Comparison of ENCODE assay signal across 15 cellular contexts in the genomic region with DNA sequence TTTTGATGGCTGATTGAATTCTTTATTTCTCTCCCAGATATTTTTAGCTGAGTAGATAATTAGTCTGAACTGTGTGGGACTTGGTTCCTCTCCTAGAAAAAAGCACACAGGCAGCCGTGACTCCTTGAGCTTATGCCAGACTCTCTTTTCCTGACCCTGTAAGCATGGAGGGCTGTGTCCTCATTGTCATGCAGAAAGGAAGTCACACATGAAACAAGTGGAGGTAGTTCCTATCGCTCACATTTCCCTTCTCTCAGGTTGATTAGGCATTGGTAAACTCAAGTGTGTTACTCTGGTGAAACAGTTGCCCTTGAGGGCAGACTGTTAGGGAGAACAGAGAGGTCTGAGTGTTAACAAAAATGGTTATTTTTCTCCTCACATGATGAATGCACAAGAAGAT. TPM values are rescaled to one million over a fixed set of nuclear protein-coding genes. Genes with fewer than 3 reads are reported as not detected.
DNase-seq lines count a peak whose midpoint lies in the region; ATAC-seq and TF ChIP-seq lines count a peak whose summit lies in the region.
"Had no signal": no experiment of that assay in that cellular context is flagged by ENCODE, and none has a peak within 500 bp of the region (broad histone marks: within the 10 kb centered on the region; RNA-seq: fewer than 3 reads in every experiment).

No MANE protein-coding gene starts in this region.

- TF ChIP-seq CTCF in DND-41 (IDR thresholded peaks at IDR 0.05; ENCODE audit: borderline replicate concordance, extremely low read depth, low read length, poor library complexity, severe bottlenecking) (no peak), tibial artery (IDR thresholded peaks at IDR 0.05) (no peak), Calu3 (IDR thresholded peaks at IDR 0.05; ENCODE audit: unreplicated experiment) (no peak)

- no peak overlapping the region for H2AFZ ChIP-seq in DND-41 (ENCODE audit: low read depth, low read length)

- no peaks in the 10 kb centered on the region for H3K36me3 Mint-ChIP-seq in Calu3 (ENCODE audit: insufficient read depth, unreplicated experiment)
- H3K36me3 Mint-ChIP-seq: natural killer cell had no signal

- H3K4me3 ChIP-seq in DND-41 (ENCODE audit: low read depth in 1 of 2, low read length in 2 of 2) (no peak overlapping the region), tibial artery (no peak overlapping the region)
- H3K4me3 ChIP-seq: gastroesophageal sphincter had no signal

- H3K27me3 ChIP-seq in DND-41 (ENCODE audit: insufficient read depth, low read length, poor library complexity) (peaks cover 22% of the 10 kb centered on the region), tibial artery (no peaks in the 10 kb centered on the region)
- H3K27me3 ChIP-seq: gastroesophageal sphincter had no signal

- H3K4me2 ChIP-seq in DND-41 (ENCODE audit: insufficient read depth, low read length), result no peak overlapping the region

- no peaks in the 10 kb centered on the region for H3K79me2 ChIP-seq in DND-41 (ENCODE audit: insufficient read depth, low read length)

- H3K27ac Mint-ChIP-seq in Calu3 (ENCODE audit: unreplicated experiment), result no peak overlapping the region
- H3K27ac Mint-ChIP-seq: natural killer cell had no signal

- BruUV-seq in Calu3 (replicated peaks; lab: Mats Ljungman, UMichigan), result no TSS peak

- no peaks in the 10 kb centered on the region for H3K36me3 ChIP-seq in DND-41 (ENCODE audit: insufficient read depth, low read length)
- no peaks in the 10 kb centered on the region for H3K36me3 ChIP-seq in tibial artery
- H3K36me3 ChIP-seq: gastroesophageal sphincter had no signal

- no peaks in the 10 kb centered on the region for H3K4me1 Mint-ChIP-seq in Calu3 (ENCODE audit: low read depth, unreplicated experiment)
- H3K4me1 Mint-ChIP-seq: natural killer cell had no signal

- CTCF ChIA-PET in Calu3 (lab: Charles Lee), result no interaction called here

- no peaks in the 10 kb centered on the region for H3K4me1 ChIP-seq in DND-41 (ENCODE audit: insufficient read depth, low read length)
- H3K4me1 ChIP-seq in tibial artery, result no peaks in the 10 kb centered on the region
- H3K4me1 ChIP-seq: gastroesophageal sphincter had no signal

- DNase-seq in DND-41 (no peak), iPS-NIHi11 (ENCODE audit: low spot score) (peak; percentile 45), AML-193 (lab: John Stamatoyannopoulos, UW) (no peak), tibial artery (no peak), Calu3 (no peak)
- DNase-seq: activated T-cell treated with anti-CD3 and anti-CD28 coated beads, Interleukin-2, amount 50 U/mL, for 1 hour; left cardiac atrium; natural killer cell; NCI-H1694 treated with DMSO at 0.1 percent for 48 hours; NCI-H510A treated with DMSO at 0.1 percent for 48 hours had no signal

- ATAC-seq in DND-41 (ENCODE audit: insufficient read depth, low read depth) (peak; percentile 48; the same call in 1 of the 3 replicates), GM18858 (IDR thresholded peaks at IDR 0.05; ENCODE audit: unreplicated experiment) (peak; percentile 69), HG03378 (IDR thresholded peaks at IDR 0.05; ENCODE audit: unreplicated experiment) (peak; percentile 69), GM21390 (IDR thresholded peaks at IDR 0.05; ENCODE audit: unreplicated experiment) (no peak)
- ATAC-seq: gastroesophageal sphincter, natural killer cell had no signal

- H3K9ac ChIP-seq in DND-41 (ENCODE audit: low read depth, low read length), result no peak overlapping the region

- intact Hi-C loops in tibial artery (cut with DNase I; ENCODE audit: low total_unique reads) (no loop called here), Calu3 (cut with micrococcal nuclease; ENCODE audit: unreplicated experiment) (no loop called here)

- H3K27ac ChIP-seq in DND-41 (ENCODE audit: low read length) (no peak overlapping the region), tibial artery (no peak overlapping the region)
- H3K27ac ChIP-seq: gastroesophageal sphincter had no signal

- H3K9me3 Mint-ChIP-seq in Calu3 (ENCODE audit: low read depth, unreplicated experiment), result peaks cover 3% of the 10 kb centered on the region
- H3K9me3 Mint-ChIP-seq: natural killer cell had no signal

- no peaks in the 10 kb centered on the region for H3K27me3 Mint-ChIP-seq in Calu3 (ENCODE audit: unreplicated experiment)

- H4K20me1 ChIP-seq in DND-41 (ENCODE audit: insufficient read depth, low read length), result no peaks in the 10 kb centered on the region

- H3K4me3 Mint-ChIP-seq in Calu3 (ENCODE audit: low read depth, unreplicated experiment), result no peak overlapping the region
- H3K4me3 Mint-ChIP-seq: natural killer cell had no signal

- H3K9me3 ChIP-seq in DND-41 (ENCODE audit: insufficient read depth, low read length, severe bottlenecking) (no peaks in the 10 kb centered on the region), tibial artery (no peaks in the 10 kb centered on the region)
- H3K9me3 ChIP-seq: gastroesophageal sphincter had no signal

RNA-seq across cellular contexts. Expression of gene RTP4, which starts 6.3 kb away (rescaled TPM):
- total RNA-seq in Calu3 (2022), result 12.3 and 21.8 TPM in 2 replicates
- total RNA-seq: chondrocyte had no signal
